Comparison of ENCODE assay signal across 18 cellular contexts in genomic region chr3:4163006-4163405, GRCh38.
A peak's percentile ranks its signal among the peaks of the same experiment; 100 is the strongest.
DNase-seq lines count a peak whose midpoint lies in the region; TF ChIP-seq lines count a peak whose summit lies in the region.
"Had no signal": no experiment of that assay in that cellular context is flagged by ENCODE, and none has a peak within 500 bp of the region (broad histone marks: within the 10 kb centered on the region; RNA-seq: fewer than 3 reads in every experiment).

No MANE protein-coding gene starts in this region.

- H3K4me1 Mint-ChIP-seq in nephron progenitor cell (peaks cover 14% of the 10 kb centered on the region), osteocyte (ENCODE audit: unreplicated experiment) (no peaks in the 10 kb centered on the region)
- H3K4me1 Mint-ChIP-seq: CD14-positive monocyte; CD8-positive, alpha-beta memory T cell had no signal

- peaks cover 7% of the 10 kb centered on the region for H3K27me3 Mint-ChIP-seq in nephron progenitor cell (ENCODE audit: low read depth, poor library complexity)
- no peaks in the 10 kb centered on the region for H3K27me3 Mint-ChIP-seq in osteocyte (ENCODE audit: unreplicated experiment)
- H3K27me3 Mint-ChIP-seq: CD4-positive, alpha-beta T cell had no signal

- H3K4me3 Mint-ChIP-seq in nephron progenitor cell (no peak overlapping the region), osteocyte (ENCODE audit: unreplicated experiment) (no peak overlapping the region)
- H3K4me3 Mint-ChIP-seq: CD14-positive monocyte; CD4-positive, alpha-beta T cell; CD8-positive, alpha-beta memory T cell; HFFc6 had no signal

- H3K9me3 Mint-ChIP-seq in nephron progenitor cell (peaks cover 17% of the 10 kb centered on the region), osteocyte (ENCODE audit: unreplicated experiment) (peaks cover 28% of the 10 kb centered on the region)

- DNase-seq in NCI-H1417 (lab: John Stamatoyannopoulos, UW) (peak in 2 of 3 experiments; percentile 12 to 28), NCI-H1417 treated with DMSO at 0.1 percent for 48 hours (lab: John Stamatoyannopoulos, UW) (no peak), NCI-H69 (lab: John Stamatoyannopoulos, UW) (peak; percentile 3), nephron progenitor cell (no peak), retina (peak; percentile 30), glomerular visceral epithelial cell (ENCODE audit: extremely low spot score) (no peak), osteocyte (ENCODE audit: extremely low spot score, unreplicated experiment) (no peak)
- DNase-seq: 8988T; ACHN; AML-193; BE2C; CD4-positive, alpha-beta T cell; CD8-positive, alpha-beta memory T cell; DMS 273 treated with DMSO at 0.1 percent for 48 hours; DND-41; GOT3; HFFc6 had no signal

- TF ChIP-seq CTCF in nephron progenitor cell (IDR thresholded peaks at IDR 0.05) (no peak), osteocyte (IDR thresholded peaks at IDR 0.05) (no peak)

- H3K27ac Mint-ChIP-seq in nephron progenitor cell = peak overlapping the region; percentile 12
- no peak overlapping the region for H3K27ac Mint-ChIP-seq in osteocyte (ENCODE audit: unreplicated experiment)
- H3K27ac Mint-ChIP-seq: CD14-positive monocyte; CD4-positive, alpha-beta T cell; HFFc6 had no signal

- no peaks in the 10 kb centered on the region for H3K36me3 Mint-ChIP-seq in nephron progenitor cell (ENCODE audit: low read depth)
- H3K36me3 Mint-ChIP-seq in osteocyte (ENCODE audit: unreplicated experiment) = no peaks in the 10 kb centered on the region

Comparison
In these comparisons a context has a peak if more than half of its experiments do, and no peak if none do; other contexts are left out.
1. DNase-seq: peak in NCI-H1417 (2 of 3), NCI-H69 (single experiment) and retina (single experiment); none in NCI-H1417 treated with DMSO at 0.1 percent for 48 hours (single experiment), nephron progenitor cell (single experiment), glomerular visceral epithelial cell (single experiment) and osteocyte (single experiment).